In genomic region chr10:120052964-120053363, GRCh38 we compare ENCODE assay signal across 24 cellular contexts.
"Had no signal": no experiment of that assay in that cellular context is flagged by ENCODE, and none has a peak within 500 bp of the region (broad histone marks: within the 10 kb centered on the region; RNA-seq: fewer than 3 reads in every experiment).

No MANE protein-coding gene starts in this region.

- H3K27me3 ChIP-seq: ascending aorta, body of pancreas, SJCRH30 had no signal

- H3K36me3 Mint-ChIP-seq: activated naive CD4-positive, alpha-beta T cell treated with anti-CD3 and anti-CD28 coated beads, Interleukin-2, amount 50 U/mL, for 72 hours; WTC11 had no signal

- H3K9me3 ChIP-seq: ascending aorta, body of pancreas, SJCRH30, SK-N-SH had no signal

- H3K27ac Mint-ChIP-seq: activated naive CD4-positive, alpha-beta T cell treated with anti-CD3 and anti-CD28 coated beads, Interleukin-2, amount 50 U/mL, for 72 hours; activated naive CD8-positive, alpha-beta T cell treated with anti-CD3 and anti-CD28 coated beads, Interleukin-2, amount 50 U/mL, for 24 hours; T-helper 2 cell treated with Interferon-gamma antibody and Interleukin-4, amounts not matched to agents 5 μg/mL and 100 μg/mL, for 36 hours; WTC11 had no signal

- DNase-seq: activated CD4-positive, alpha-beta T cell treated with anti-CD3 and anti-CD28 coated beads for 48 hours; activated CD4-positive, alpha-beta T cell treated with anti-CD3 and anti-CD28 coated beads, Interleukin-2, amount 50 U/mL, for 4 hours; activated CD4-positive, CD25-positive, alpha-beta regulatory T cell treated with anti-CD3 and anti-CD28 coated beads, Interleukin-2, amount 50 U/mL, for 72 hours; activated effector memory CD4-positive, alpha-beta T cell treated with anti-CD3 and anti-CD28 coated beads, Interleukin-2, amount 50 U/mL, for 16 hours; activated naive CD4-positive, alpha-beta T cell treated with Interleukin-2 at 50 U/mL for 16 hours; activated naive CD8-positive, alpha-beta T cell treated with anti-CD3 and anti-CD28 coated beads, Interleukin-2, amount 50 U/mL, for 24 hours; activated T-cell treated with anti-CD3 and anti-CD28 coated beads, Interleukin-2, amount 50 U/mL, for 4 hours; amniotic stem cell; body of pancreas; MM.1S; NCI-H1105 treated with DMSO at 0.1 percent for 48 hours; NCI-H1436 treated with DMSO at 0.1 percent for 48 hours; NCI-H187; NCI-H2081; NCI-H510A treated with DMSO at 0.1 percent for 48 hours; PC-9; SJCRH30; SK-N-SH had no signal

- H3K9me3 Mint-ChIP-seq: activated naive CD4-positive, alpha-beta T cell treated with anti-CD3 and anti-CD28 coated beads, Interleukin-2, amount 50 U/mL, for 72 hours; activated naive CD8-positive, alpha-beta T cell treated with anti-CD3 and anti-CD28 coated beads, Interleukin-2, amount 50 U/mL, for 24 hours; activated T-cell treated with anti-CD3 and anti-CD28 coated beads, Interleukin-2, amount 50 U/mL, for 4 hours; central memory CD8-positive, alpha-beta T cell; T-helper 2 cell treated with Interferon-gamma antibody and Interleukin-4, amounts not matched to agents 5 μg/mL and 100 μg/mL, for 36 hours had no signal

- H3K9me2 ChIP-seq: SK-N-SH had no signal

- H3K4me1 ChIP-seq: ascending aorta, body of pancreas, SJCRH30 had no signal

- H3K4me2 ChIP-seq: KMS-11, PC-9, SK-N-SH had no signal

- H3K4me1 Mint-ChIP-seq: activated naive CD8-positive, alpha-beta T cell treated with anti-CD3 and anti-CD28 coated beads, Interleukin-2, amount 50 U/mL, for 24 hours; central memory CD8-positive, alpha-beta T cell had no signal

- H2AFZ ChIP-seq: PC-9 had no signal

- H3K4me3 ChIP-seq: ascending aorta, body of pancreas, PC-9, SJCRH30 had no signal

- H3K27ac ChIP-seq: ascending aorta, body of pancreas, KMS-11, PC-9, SJCRH30 had no signal

- ATAC-seq: activated naive CD4-positive, alpha-beta T cell treated with anti-CD3 and anti-CD28 coated beads, Interleukin-2, amount 50 U/mL, for 72 hours; activated naive CD8-positive, alpha-beta T cell treated with anti-CD3 and anti-CD28 coated beads, Interleukin-2, amount 50 U/mL, for 24 hours; activated T-cell treated with anti-CD3 and anti-CD28 coated beads, Interleukin-2, amount 50 U/mL, for 4 hours; body of pancreas; WTC11 had no signal

- H3K9ac ChIP-seq: KMS-11, SK-N-SH had no signal

- H3K36me3 ChIP-seq: ascending aorta, SJCRH30 had no signal

- H3K4me3 Mint-ChIP-seq: activated naive CD8-positive, alpha-beta T cell treated with anti-CD3 and anti-CD28 coated beads, Interleukin-2, amount 50 U/mL, for 24 hours; activated T-cell treated with anti-CD3 and anti-CD28 coated beads, Interleukin-2, amount 50 U/mL, for 4 hours; central memory CD8-positive, alpha-beta T cell; T-helper 2 cell treated with Interferon-gamma antibody and Interleukin-4, amounts not matched to agents 5 μg/mL and 100 μg/mL, for 36 hours; WTC11 had no signal
